ENCODE assay signal across 19 cellular contexts in genomic region chr19:30326076-30326710, GRCh38. TPM values are rescaled to one million over a fixed set of nuclear protein-coding genes. Genes with fewer than 3 reads are reported as not detected.
DNase-seq lines count a peak whose midpoint lies in the region; ATAC-seq and TF ChIP-seq lines count a peak whose summit lies in the region.
"Had no signal": no experiment of that assay in that cellular context is flagged by ENCODE, and none has a peak within 500 bp of the region (broad histone marks: within the 10 kb centered on the region; RNA-seq: fewer than 3 reads in every experiment).

No MANE protein-coding gene starts in this region.

- H3K79me2 ChIP-seq in Karpas-422 (ENCODE audit: low read length): no peaks in the 10 kb centered on the region

- H3K4me1 ChIP-seq in Karpas-422 (ENCODE audit: low read length): peaks cover 63% of the 10 kb centered on the region

- H3K9ac ChIP-seq in Karpas-422 (ENCODE audit: low read length): peak overlapping the region; percentile 27; the same call in 1 of the 2 replicates

- H3K4me3 ChIP-seq in Karpas-422 (ENCODE audit: low read length): no peak overlapping the region

- ATAC-seq in GM21723 (IDR thresholded peaks at IDR 0.05; ENCODE audit: unreplicated experiment): no peak

- H3K27ac ChIP-seq in Karpas-422 (ENCODE audit: low read length): no peak overlapping the region

- H3K27me3 ChIP-seq in Karpas-422 (ENCODE audit: low read length): no peaks in the 10 kb centered on the region

- H3K4me1 Mint-ChIP-seq in neural crest cell (no peaks in the 10 kb centered on the region), type B pancreatic cell (ENCODE audit: unreplicated experiment) (peaks cover 10% of the 10 kb centered on the region)
- H3K4me1 Mint-ChIP-seq: IgD-negative memory B cell had no signal

- H3K4me3 Mint-ChIP-seq in neural crest cell (no peak overlapping the region), type B pancreatic cell (no peak overlapping the region)
- H3K4me3 Mint-ChIP-seq: CD4-positive, alpha-beta T cell; HFFc6; IgD-negative memory B cell had no signal

- H3K27ac Mint-ChIP-seq in neural crest cell (ENCODE audit: unreplicated experiment): peak overlapping the region; percentile 29
- no peak overlapping the region for H3K27ac Mint-ChIP-seq in type B pancreatic cell
- H3K27ac Mint-ChIP-seq: CD4-positive, alpha-beta T cell; HFFc6; IgD-negative memory B cell had no signal

- no peaks in the 10 kb centered on the region for H3K9me3 ChIP-seq in Karpas-422 (ENCODE audit: low read length)

- H3K9me2 ChIP-seq in Karpas-422 (replicated peaks; ENCODE audit: insufficient read depth, low read length): no peaks in the 10 kb centered on the region

- peak overlapping the region; percentile 2 for H3K4me2 ChIP-seq in Karpas-422 (ENCODE audit: low read depth, low read length, poor library complexity, severe bottlenecking)

- H3K9me3 Mint-ChIP-seq in neural crest cell (peaks cover 4% of the 10 kb centered on the region), type B pancreatic cell (no peaks in the 10 kb centered on the region)
- H3K9me3 Mint-ChIP-seq: CD4-positive, alpha-beta T cell had no signal

- H3K36me3 Mint-ChIP-seq in neural crest cell (ENCODE audit: low read depth): peaks cover 5% of the 10 kb centered on the region
- H3K36me3 Mint-ChIP-seq in type B pancreatic cell: no peaks in the 10 kb centered on the region
- H3K36me3 Mint-ChIP-seq: IgD-negative memory B cell had no signal

- H3K27me3 Mint-ChIP-seq in neural crest cell (ENCODE audit: low read depth) (no peaks in the 10 kb centered on the region), type B pancreatic cell (peaks cover 7% of the 10 kb centered on the region)
- H3K27me3 Mint-ChIP-seq: IgD-negative memory B cell had no signal

- H2AFZ ChIP-seq in Karpas-422 (ENCODE audit: low read length): no peak overlapping the region

- H3K36me3 ChIP-seq in Karpas-422 (ENCODE audit: insufficient read depth, low read length): peaks cover 6% of the 10 kb centered on the region; the same call in 1 of the 2 replicates

- DNase-seq in Karpas-422: no peak
- peak; percentile 50 for DNase-seq in globus pallidus (ENCODE audit: low spot score)
- no peak for DNase-seq in neural crest cell (ENCODE audit: low read depth, low spot score)
- peak; percentile 37 for DNase-seq in type B pancreatic cell (ENCODE audit: extremely low spot score, unreplicated experiment)
- no peak for DNase-seq in NCI-H226
- no peak for DNase-seq in NCI-H1092 (lab: John Stamatoyannopoulos, UW)
- DNase-seq: AML-193; Calu3; CD4-positive, alpha-beta T cell; GOT3; HFFc6; MV-4-11; NCI-H1436; NCI-H2081 treated with DMSO at 0.1 percent for 48 hours; NCI-H2227 treated with DMSO at 0.1 percent for 48 hours; NCI-H526 treated with DMSO at 0.1 percent for 48 hours had no signal

- TF ChIP-seq CTCF in neural crest cell (conservative IDR thresholded peaks at IDR 0.05) (no peak), type B pancreatic cell (conservative IDR thresholded peaks at IDR 0.05) (no peak)

- no peaks in the 10 kb centered on the region for H4K20me1 ChIP-seq in Karpas-422 (ENCODE audit: insufficient read depth, low read depth, low read length)

RNA-seq across cellular contexts. Expression of gene ZNF536, which starts 46.0 kb away (rescaled TPM):
- total RNA-seq in Karpas-422 (2014; rRNA removed; shearing (Covaris generic); ENCODE audit: low replicate concordance): 7.0 and 11.6 TPM in 2 replicates
- 18.7 and 22.0 TPM in 2 replicates for total RNA-seq in neural crest cell
- 0.57 and 9.2 TPM in 2 replicates for total RNA-seq in type B pancreatic cell (ENCODE audit: low replicate concordance)
- total RNA-seq: Calu3; CD4-positive, alpha-beta T cell; HFFc6; HT1080 had no signal

Comparison
In these comparisons a context has a peak if more than half of its experiments do, and no peak if none do; other contexts are left out.
1. DNase-seq: peak in globus pallidus (single experiment) and type B pancreatic cell (single experiment); none in Karpas-422 (single experiment), neural crest cell (single experiment), NCI-H226 (single experiment) and NCI-H1092 (single experiment).